8 cellular contexts compared by ENCODE assay signal in genomic region chr16:1414532-1415265, GRCh38. TPM values are rescaled to one million over a fixed set of nuclear protein-coding genes. Genes with fewer than 3 reads are reported as not detected.
A peak's percentile ranks its signal among the peaks of the same experiment; 100 is the strongest.
DNase-seq lines count a peak whose midpoint lies in the region; ATAC-seq and TF ChIP-seq lines count a peak whose summit lies in the region.

UNKL (minus strand) TSS chr16:1414704; CDS start chr16:1414691, 13 bp downstream.

- peak within 1 kb of the TSS; percentile 77 for H3K9ac ChIP-seq in IMR-90 (ENCODE audit: low read depth, low read length)

- H2BK15ac ChIP-seq in IMR-90 (ENCODE audit: low read depth, low read length), result no peak within 1 kb of the TSS

- peak within 1 kb of the TSS; percentile 43; the same call in 1 of the 2 replicates for H2AK5ac ChIP-seq in IMR-90 (ENCODE audit: low read depth, low read length)

- CTCF ChIA-PET in IMR-90 (lab: Yijun Ruan, JAX), result no interaction called here

- peak within 1 kb of the TSS; percentile 75 for H3K4ac ChIP-seq in IMR-90 (ENCODE audit: low read depth, low read length)

- H3K23ac ChIP-seq in IMR-90 (ENCODE audit: low read depth, low read length), result peak within 1 kb of the TSS; percentile 66; the same call in 1 of the 2 replicates

- H2AFZ ChIP-seq in IMR-90 (replicated peaks; ENCODE audit: low read length, poor library complexity), result peak within 1 kb of the TSS; percentile 94

- H3K36me3 Mint-ChIP-seq in T-helper 2 cell treated with Interferon-gamma antibody and Interleukin-4, amounts not matched to agents 5 μg/mL and 100 μg/mL, for 36 hours (ENCODE audit: low read depth), result peaks cover 12% of the 10 kb centered on the region

- H3K36me3 ChIP-seq in IMR-90 (ENCODE audit: control insufficient read depth, insufficient read depth, low read length), result peaks cover 9% of the 10 kb centered on the region
- peaks cover 0 to 21% of the 10 kb centered on the region in 2 donors for H3K36me3 ChIP-seq in vagina

- H3K9me3 Mint-ChIP-seq in T-helper 2 cell treated with Interferon-gamma antibody and Interleukin-4, amounts not matched to agents 5 μg/mL and 100 μg/mL, for 36 hours, result no peaks in the 10 kb centered on the region

- H3K56ac ChIP-seq in IMR-90 (ENCODE audit: extremely low read depth, insufficient read depth, low read length), result no peak within 1 kb of the TSS

- BruUV-seq in IMR-90 (replicated peaks; lab: Mats Ljungman, UMichigan), result no TSS peak

- no peak within 1 kb of the TSS; the same call in 1 of the 2 replicates for H3K14ac ChIP-seq in IMR-90 (replicated peaks; ENCODE audit: low read depth, low read length)

- peak; percentile 74 for ATAC-seq in IMR-90 (ENCODE audit: low read depth)

- H2BK20ac ChIP-seq in IMR-90 (ENCODE audit: low read depth, low read length), result 0 out of 2 replicates have a peak within 1 kb of the TSS, but pooled peaks have one; percentile 24

- H3K4me3 ChIP-seq in IMR-90 (ENCODE audit: insufficient read depth, low read depth, low read length), result peak within 1 kb of the TSS; percentile 85
- peak within 1 kb of the TSS; percentile 67 for H3K4me3 ChIP-seq in retinal pigment epithelial cell (ENCODE audit: low read length)
- peak within 1 kb of the TSS; percentile 96 to 99 for H3K4me3 ChIP-seq in vagina

- H3K9me3 ChIP-seq in IMR-90 (ENCODE audit: control insufficient read depth, insufficient read depth, low read length) (no peaks in the 10 kb centered on the region), vagina (no peaks in the 10 kb centered on the region)

- H3K4me3 Mint-ChIP-seq in T-helper 2 cell treated with Interferon-gamma antibody and Interleukin-4, amounts not matched to agents 5 μg/mL and 100 μg/mL, for 36 hours, result peak within 1 kb of the TSS; percentile 84

- peak within 1 kb of the TSS; percentile 79 to 98 for H4K8ac ChIP-seq in IMR-90 (ENCODE audit: low read depth in 2 of 2, low read length in 2 of 2)

- no peaks in the 10 kb centered on the region for H3K9me1 ChIP-seq in IMR-90 (ENCODE audit: insufficient read depth, low read length)

- POLR2A ChIA-PET in IMR-90 (lab: Charles Lee; ENCODE audit: unreplicated experiment), result no interaction called here

- H2BK5ac ChIP-seq in IMR-90 (ENCODE audit: low read depth, low read length, poor library complexity, severe bottlenecking), result peak within 1 kb of the TSS; percentile 75

- no peaks in the 10 kb centered on the region for H3K27me3 ChIP-seq in IMR-90 (ENCODE audit: control insufficient read depth, insufficient read depth, low read length)
- H3K27me3 ChIP-seq in vagina, result no peaks in the 10 kb centered on the region

- WGBS in IMR-90 (ENCODE audit: extremely low coverage in 2 of 2, insufficient read length in 1 of 2), 2 experiments, result 3% methylated on average over 23 of the region's 72 CpGs; no CpG with 5 or more reads in 1 of the 2 experiments

- H3K4me1 ChIP-seq in IMR-90 (ENCODE audit: control insufficient read depth, insufficient read depth, low read length), result no peaks in the 10 kb centered on the region; the same call in 1 of the 2 replicates
- peaks cover 43% of the 10 kb centered on the region for H3K4me1 ChIP-seq in vagina

- H3K27ac ChIP-seq in IMR-90 (ENCODE audit: insufficient read depth, low read length), result peak within 1 kb of the TSS; percentile 53
- peak within 1 kb of the TSS; percentile 87 for H3K27ac ChIP-seq in vagina

- H4K20me1 ChIP-seq in IMR-90 (ENCODE audit: insufficient read depth, low read length), result no peaks in the 10 kb centered on the region

- peak within 1 kb of the TSS; percentile 93 for H2AK9ac ChIP-seq in IMR-90 (replicated peaks; ENCODE audit: low read depth, low read length, poor library complexity)

- peak within 1 kb of the TSS; percentile 91 for H3K27ac Mint-ChIP-seq in T-helper 2 cell treated with Interferon-gamma antibody and Interleukin-4, amounts not matched to agents 5 μg/mL and 100 μg/mL, for 36 hours

- TF ChIP-seq CTCF in IMR-90 (conservative IDR thresholded peaks at IDR 0.05; ENCODE audit: low read depth, low read length) (no peak), retinal pigment epithelial cell (conservative IDR thresholded peaks at IDR 0.05; ENCODE audit: low read depth, low read length) (no peak), vagina (IDR thresholded peaks at IDR 0.05) (no peak)

- peaks cover 10% of the 10 kb centered on the region for H3K4me1 Mint-ChIP-seq in T-helper 2 cell treated with Interferon-gamma antibody and Interleukin-4, amounts not matched to agents 5 μg/mL and 100 μg/mL, for 36 hours (ENCODE audit: low read depth)

- no peaks in the 10 kb centered on the region for H3K27me3 Mint-ChIP-seq in T-helper 2 cell treated with Interferon-gamma antibody and Interleukin-4, amounts not matched to agents 5 μg/mL and 100 μg/mL, for 36 hours (ENCODE audit: low read depth)

- no peak for TF ChIP-seq RAD21 in IMR-90 (IDR thresholded peaks at IDR 0.05; ENCODE audit: low read length)

- H3K79me1 ChIP-seq in IMR-90 (ENCODE audit: low read depth in 1 of 2, low read length in 2 of 2), result peaks cover 9 to 33% of the 10 kb centered on the region in 2 experiments

- H4K91ac ChIP-seq in IMR-90 (ENCODE audit: insufficient read depth, low read depth, low read length), result 0 out of 2 replicates have a peak within 1 kb of the TSS, but pooled peaks have one; percentile 61

- DNase-seq in ACHN, result peak; percentile 75
- peak; percentile 43 for DNase-seq in IMR-90
- peak; percentile 74 for DNase-seq in T-helper 2 cell treated with Interferon-gamma antibody and Interleukin-4, amounts not matched to agents 5 μg/mL and 100 μg/mL, for 36 hours (ENCODE audit: low spot score)
- peak in 45 of 58 donors; percentile 4 to 79 (median 33) for DNase-seq in anterior cingulate cortex (lab: John Stamatoyannopoulos, UW)
- peak; percentile 87 for DNase-seq in hepatic stellate cell (ENCODE audit: low spot score)
- no peak for DNase-seq in retinal pigment epithelial cell (ENCODE audit: low read depth)
- DNase-seq in vagina (ENCODE audit: extremely low spot score in 2 of 2), result no peak

- dilution Hi-C loops in IMR-90 (cut with HindIII; ENCODE audit: low sequenced_read_pairs, unreplicated experiment), result no loop called here

- H2BK120ac ChIP-seq in IMR-90 (ENCODE audit: low read depth, low read length), result no peak within 1 kb of the TSS

- peak within 1 kb of the TSS; percentile 86 for H3K4me2 ChIP-seq in IMR-90 (ENCODE audit: low read depth, low read length)

- in situ Hi-C loops in ACHN (cut with HindIII; ENCODE audit: low pct_ligation_motif_present, low pct_unique_long_range_greater_than_20kb, low sequenced_read_pairs) (no loop called here), GM18951 (cut with MboI; ENCODE audit: low sequenced_read_pairs, unreplicated experiment) (no loop called here), IMR-90 (cut with MboI; ENCODE audit: low sequenced_read_pairs) (no loop called here)

- TF ChIP-seq POLR2A in GM18951 (IDR thresholded peaks at IDR 0.05; ENCODE audit: extremely low read depth, insufficient read depth, insufficient read length), result peak; percentile 60
- TF ChIP-seq POLR2A in IMR-90 (IDR thresholded peaks at IDR 0.05; ENCODE audit: low read depth, low read length), result no peak
- TF ChIP-seq POLR2A in vagina (IDR thresholded peaks at IDR 0.05), result no peak

- H3K18ac ChIP-seq in IMR-90 (ENCODE audit: low read depth, low read length), result no peak within 1 kb of the TSS; the same call in 1 of the 2 replicates

- intact Hi-C loops in IMR-90 (cut with micrococcal nuclease) (no loop called here), vagina (cut with DNase I) (loop anchor here (10.0 kb wide), 1 partner anchor 50 kb away; no protein-coding TSS in a partner anchor)

- peak within 1 kb of the TSS; percentile 74 for H4K5ac ChIP-seq in IMR-90 (ENCODE audit: low read depth, low read length)

TF ChIP-seq in IMR-90, 13 proteins besides CTCF, POLR2A, EP300 and RAD21:
- TF ChIP-seq SMC3 (IDR thresholded peaks at IDR 0.05; ENCODE audit: low read depth, low read length), result no peak
- TF ChIP-seq MAZ (IDR thresholded peaks at IDR 0.05; ENCODE audit: borderline replicate concordance, low read depth, low read length), result peak; percentile 68; the same call in 1 of the 2 replicates
- no peak for TF ChIP-seq BHLHE40 (IDR thresholded peaks at IDR 0.05; ENCODE audit: low read depth, low read length)
- 0 out of 2 replicates have a peak, but pooled peaks have one; percentile 34 for TF ChIP-seq CEBPB (IDR thresholded peaks at IDR 0.05; ENCODE audit: low read depth, low read length)
- no peak for TF ChIP-seq ELK1 (IDR thresholded peaks at IDR 0.05; ENCODE audit: borderline replicate concordance, low read depth, low read length)
- no peak for TF ChIP-seq RCOR1 (IDR thresholded peaks at IDR 0.05; ENCODE audit: insufficient replicate concordance, low read length)

RNA-seq across cellular contexts. Expression of gene UNKL, which starts in this region (rescaled TPM):
- total RNA-seq in IMR-90 (2012; rRNA removed), result 3.6 and 4.1 TPM in 2 replicates
- polyA plus RNA-seq in IMR-90 (2012; rRNA removed), result 13.3 and 15.1 TPM in 2 replicates
- 12.7 and 18.2 TPM in 2 replicates for polyA plus RNA-seq in IMR-90 (2012; cell fraction: cytosol; rRNA removed)
- polyA plus RNA-seq in IMR-90 (2012; cell fraction: nucleus; rRNA removed; ENCODE audit: low replicate concordance), result 40.8 and 67.0 TPM in 2 replicates
- total RNA-seq in vagina, result 32.9 TPM

Comparison
In these comparisons a context has a peak if more than half of its experiments do, and no peak if none do; other contexts are left out.
1. DNase-seq: peak in ACHN (single experiment), IMR-90 (single experiment), T-helper 2 cell treated with Interferon-gamma antibody and Interleukin-4, amounts not matched to agents 5 μg/mL and 100 μg/mL, for 36 hours (single experiment), anterior cingulate cortex (45 of 58) and hepatic stellate cell (single experiment); none in retinal pigment epithelial cell (single experiment) and vagina (0 of 2).
2. Peak in every context shown above with its lines, with median percentiles within 50 percentile points of each other: H3K4me3 ChIP-seq.